8 cellular contexts compared by ENCODE assay signal in genomic region chr16:57039148-57039812, GRCh38. TPM values are rescaled to one million over a fixed set of nuclear protein-coding genes. Genes with fewer than 3 reads are reported as not detected.
A peak's percentile ranks its signal among the peaks of the same experiment; 100 is the strongest.
DNase-seq lines count a peak whose midpoint lies in the region; ATAC-seq and TF ChIP-seq lines count a peak whose summit lies in the region.

No MANE protein-coding gene starts in this region.

- peak; percentile 43 for ATAC-seq in sciatic nerve
- no peak for ATAC-seq in HG03565 (IDR thresholded peaks at IDR 0.05; ENCODE audit: unreplicated experiment)

- H3K4me3 ChIP-seq in astrocyte of the cerebellum (ENCODE audit: low read depth, low read length) (no peak overlapping the region), tibial artery (no peak overlapping the region)

- H3K9me3 ChIP-seq in tibial artery: no peaks in the 10 kb centered on the region

- H3K27ac ChIP-seq in tibial artery: no peak overlapping the region

- DNase-seq in GM13976 (ENCODE audit: low spot score) (peak; percentile 57), KG1 (lab: John Stamatoyannopoulos, UW) (peak; percentile 62), astrocyte of the cerebellum (ENCODE audit: low read depth) (peak; percentile 68), sciatic nerve (ENCODE audit: low spot score) (no peak), tibial artery (no peak), NCI-H146 (lab: John Stamatoyannopoulos, UW) (no peak), NCI-H2196 (lab: John Stamatoyannopoulos, UW; ENCODE audit: unreplicated experiment) (no peak)

- TF ChIP-seq CTCF in GM13976 (IDR thresholded peaks at IDR 0.05; ENCODE audit: borderline replicate concordance, control extremely low read depth, extremely low read depth, insufficient read depth, missing control alignments): no peak
- TF ChIP-seq CTCF in astrocyte of the cerebellum (IDR thresholded peaks at IDR 0.05; ENCODE audit: low read depth, low read length, missing control alignments): no peak
- no peak for TF ChIP-seq CTCF in tibial artery (IDR thresholded peaks at IDR 0.05)

- H3K27me3 ChIP-seq in tibial artery: no peaks in the 10 kb centered on the region

- H3K4me1 ChIP-seq in tibial artery: no peaks in the 10 kb centered on the region

- intact Hi-C loops in sciatic nerve (cut with DNase I): no loop called here
- intact Hi-C loops in tibial artery (cut with DNase I; ENCODE audit: low total_unique reads): no loop called here

- peaks cover 5 to 62% (median 36%) of the 10 kb centered on the region in 3 donors for H3K36me3 ChIP-seq in tibial artery

- in situ Hi-C loops in GM13976 (cut with MboI; ENCODE audit: low sequenced_read_pairs, unreplicated experiment): no loop called here
- in situ Hi-C loops in astrocyte of the cerebellum (cut with HindIII; ENCODE audit: low sequenced_read_pairs): no loop called here

RNA-seq across cellular contexts. Expression of gene NLRC5, which starts 49.9 kb away (rescaled TPM):
- 60.1 TPM for total RNA-seq in sciatic nerve

RNA-seq across cellular contexts. Expression of gene CPNE2, which starts 53.1 kb away (rescaled TPM):
- total RNA-seq in sciatic nerve: 44.7 TPM

Comparison
In these comparisons a context has a peak if more than half of its experiments do, and no peak if none do; other contexts are left out.
1. DNase-seq: peak in GM13976 (single experiment), KG1 (single experiment) and astrocyte of the cerebellum (single experiment); none in sciatic nerve (single experiment), tibial artery (0 of 2), NCI-H146 (single experiment) and NCI-H2196 (single experiment).